Comparison of ENCODE assay signal across 18 cellular contexts in genomic region chr2:69100220-69100723, GRCh38.
A peak's percentile ranks its signal among the peaks of the same experiment; 100 is the strongest.
DNase-seq lines count a peak whose midpoint lies in the region; ATAC-seq and TF ChIP-seq lines count a peak whose summit lies in the region.
"Had no signal": no experiment of that assay in that cellular context is flagged by ENCODE, and none has a peak within 500 bp of the region (broad histone marks: within the 10 kb centered on the region; RNA-seq: fewer than 3 reads in every experiment).

No MANE protein-coding gene starts in this region.

- no peaks in the 10 kb centered on the region for H3K9me3 Mint-ChIP-seq in nephron
- H3K9me3 Mint-ChIP-seq in chondrocyte (ENCODE audit: low read depth) = no peaks in the 10 kb centered on the region
- H3K9me3 Mint-ChIP-seq: H9 had no signal

- H3K4me1 Mint-ChIP-seq in nephron (peaks cover 61% of the 10 kb centered on the region), chondrocyte (ENCODE audit: low read depth) (peaks cover 49% of the 10 kb centered on the region)
- H3K4me1 Mint-ChIP-seq: H9 had no signal

- DNase-seq in AG08395 (ENCODE audit: low spot score) (peak; percentile 32), amniotic epithelial cell (ENCODE audit: low read depth) (peak; percentile 73), fibroblast of the conjunctiva (ENCODE audit: low read depth) (peak; percentile 66), NCI-H1105 (lab: John Stamatoyannopoulos, UW) (no peak), chondrocyte (ENCODE audit: low spot score) (no peak)
- DNase-seq: activated CD4-positive, alpha-beta T cell treated with anti-CD3 and anti-CD28 coated beads, Interleukin-2, amount 50 U/mL, for 4 hours; aorta; effector memory CD4-positive, alpha-beta T cell; H9; Kasumi-1; NCI-H2029; NCI-H82; stimulated activated CD4-positive, alpha-beta T cell treated with anti-CD3 and anti-CD28 coated beads, Interleukin-12 subunit alpha, Interleukin-12 subunit beta, amount 100 ng/mL, for 4 hours; T-helper 9 cell; testis had no signal

- H3K27ac Mint-ChIP-seq in nephron = peak overlapping the region; percentile 58 to 77 (median 64)
- H3K27ac Mint-ChIP-seq in chondrocyte (ENCODE audit: unreplicated experiment) = no peak overlapping the region
- H3K27ac Mint-ChIP-seq: H9 had no signal

- peaks cover 66% of the 10 kb centered on the region for H3K36me3 Mint-ChIP-seq in nephron (ENCODE audit: low read depth)
- peaks cover 48% of the 10 kb centered on the region for H3K36me3 Mint-ChIP-seq in chondrocyte (ENCODE audit: low read depth)

- TF ChIP-seq CTCF in nephron (IDR thresholded peaks at IDR 0.05; ENCODE audit: unreplicated experiment in 3 of 3) (no peak), chondrocyte (IDR thresholded peaks at IDR 0.05) (no peak)

- H3K27me3 Mint-ChIP-seq in nephron (ENCODE audit: low read depth) = no peaks in the 10 kb centered on the region
- no peaks in the 10 kb centered on the region for H3K27me3 Mint-ChIP-seq in chondrocyte (ENCODE audit: low read depth)

- ATAC-seq in HG03469 (IDR thresholded peaks at IDR 0.05; ENCODE audit: unreplicated experiment) = no peak
- no peak for ATAC-seq in HG02870 (IDR thresholded peaks at IDR 0.05; ENCODE audit: unreplicated experiment)

- H3K4me3 Mint-ChIP-seq in nephron = no peak overlapping the region
- no peak overlapping the region for H3K4me3 Mint-ChIP-seq in chondrocyte (ENCODE audit: unreplicated experiment)
- H3K4me3 Mint-ChIP-seq: H9 had no signal

Comparison
In these comparisons a context has a peak if more than half of its experiments do, and no peak if none do; other contexts are left out.
1. DNase-seq: peak in AG08395 (single experiment), amniotic epithelial cell (single experiment) and fibroblast of the conjunctiva (single experiment); none in NCI-H1105 (single experiment) and chondrocyte (single experiment).